In genomic region chr15:29914441-29915053, GRCh38 we compare ENCODE assay signal across 18 cellular contexts.
A peak's percentile ranks its signal among the peaks of the same experiment; 100 is the strongest.
DNase-seq lines count a peak whose midpoint lies in the region; ATAC-seq and TF ChIP-seq lines count a peak whose summit lies in the region.
"Had no signal": no experiment of that assay in that cellular context is flagged by ENCODE, and none has a peak within 500 bp of the region (broad histone marks: within the 10 kb centered on the region; RNA-seq: fewer than 3 reads in every experiment).

No MANE protein-coding gene starts in this region.

- H3K4me2 ChIP-seq in GM23338, result no peak overlapping the region

- peak overlapping the region; percentile 11; the same call in 1 of the 2 replicates for H2AFZ ChIP-seq in GM23338

- no peaks in the 10 kb centered on the region for H4K20me1 ChIP-seq in GM23338 (replicated peaks; ENCODE audit: insufficient read depth)

- no peak for DNase-seq in GM23338 (ENCODE audit: low spot score)
- peak; percentile 21 for DNase-seq in NCI-H82 treated with DMSO at 0.1 percent for 48 hours (lab: John Stamatoyannopoulos, UW; ENCODE audit: unreplicated experiment)
- peak; percentile 73 for DNase-seq in glutamatergic neuron
- no peak for DNase-seq in progenitor cell of endocrine pancreas (ENCODE audit: low spot score, unreplicated experiment)
- no peak for DNase-seq in activated naive CD4-positive, alpha-beta T cell treated with anti-CD3 and anti-CD28 coated beads, Interleukin-2, amount 50 U/mL, for 72 hours (ENCODE audit: low spot score in 2 of 2)
- no peak for DNase-seq in GM10266 (ENCODE audit: extremely low spot score)
- DNase-seq: activated CD4-positive, alpha-beta T cell treated with anti-CD3 and anti-CD28 coated beads, Interleukin-2, amount 10 ng/mL, durations not matched to agents 7 days and 5 days; activated naive CD4-positive, alpha-beta T cell treated with anti-CD3 and anti-CD28 coated beads, Interleukin-2, amount 10 ng/mL, durations not matched to agents 7 days and 5 days; activated T-cell treated with anti-CD3 and anti-CD28 coated beads for 4 hours; CD8-positive, alpha-beta memory T cell; effector CD4-positive, alpha-beta T cell; islet precursor cell; NCI-H187 treated with DMSO at 0.1 percent for 48 hours; RPMI8226 had no signal

- peaks cover 7% of the 10 kb centered on the region; the same call in 1 of the 2 replicates for H3K4me1 ChIP-seq in GM23338 (ENCODE audit: insufficient read depth)

- H3K4me1 Mint-ChIP-seq in GM23338 (peaks cover 31% of the 10 kb centered on the region), glutamatergic neuron (ENCODE audit: low read depth, unreplicated experiment) (peaks cover 48% of the 10 kb centered on the region), progenitor cell of endocrine pancreas (ENCODE audit: low read depth) (peaks cover 23% of the 10 kb centered on the region)
- H3K4me1 Mint-ChIP-seq: activated CD4-positive, alpha-beta T cell treated with anti-CD3 and anti-CD28 coated beads, Interleukin-2, amount 10 ng/mL, durations not matched to agents 7 days and 5 days; activated naive CD4-positive, alpha-beta T cell treated with anti-CD3 and anti-CD28 coated beads, Interleukin-2, amount 10 ng/mL, durations not matched to agents 7 days and 5 days; CD8-positive, alpha-beta memory T cell had no signal

- no peaks in the 10 kb centered on the region for H3K79me2 ChIP-seq in GM23338 (replicated peaks; ENCODE audit: insufficient read depth)

- no peak overlapping the region for H3K27ac Mint-ChIP-seq in GM23338
- H3K27ac Mint-ChIP-seq in glutamatergic neuron (ENCODE audit: unreplicated experiment), result peak overlapping the region; percentile 99
- H3K27ac Mint-ChIP-seq in progenitor cell of endocrine pancreas, result peak overlapping the region; percentile 57
- no peak overlapping the region for H3K27ac Mint-ChIP-seq in activated naive CD4-positive, alpha-beta T cell treated with anti-CD3 and anti-CD28 coated beads, Interleukin-2, amount 50 U/mL, for 72 hours
- H3K27ac Mint-ChIP-seq: activated CD4-positive, alpha-beta T cell treated with anti-CD3 and anti-CD28 coated beads, Interleukin-2, amount 10 ng/mL, durations not matched to agents 7 days and 5 days; activated naive CD4-positive, alpha-beta T cell treated with anti-CD3 and anti-CD28 coated beads, Interleukin-2, amount 10 ng/mL, durations not matched to agents 7 days and 5 days; CD8-positive, alpha-beta memory T cell had no signal

- ATAC-seq in GM23338, result peak; percentile 54
- no peak for ATAC-seq in activated naive CD4-positive, alpha-beta T cell treated with anti-CD3 and anti-CD28 coated beads, Interleukin-2, amount 50 U/mL, for 72 hours
- no peak for ATAC-seq in HG03571 (IDR thresholded peaks at IDR 0.05; ENCODE audit: unreplicated experiment)
- no peak for ATAC-seq in GM21529 (IDR thresholded peaks at IDR 0.05; ENCODE audit: unreplicated experiment)

- no peaks in the 10 kb centered on the region for H3F3A ChIP-seq in GM23338 (replicated peaks; ENCODE audit: low read depth)

- no peak for TF ChIP-seq CTCF in GM23338 (conservative IDR thresholded peaks at IDR 0.05; ENCODE audit: low read depth in 2 of 2)
- no peak for TF ChIP-seq CTCF in glutamatergic neuron (IDR thresholded peaks at IDR 0.05; ENCODE audit: partially characterized antibody, unreplicated experiment)
- TF ChIP-seq CTCF in progenitor cell of endocrine pancreas (IDR thresholded peaks at IDR 0.05; ENCODE audit: unreplicated experiment), result no peak
- TF ChIP-seq CTCF in GM10266 (IDR thresholded peaks at IDR 0.05; ENCODE audit: control insufficient read depth, insufficient read depth, low read depth, missing control alignments), result no peak

- H3K9me2 ChIP-seq in GM23338 (ENCODE audit: insufficient read depth), result no peaks in the 10 kb centered on the region; the same call in 1 of the 2 replicates

- H3K36me3 Mint-ChIP-seq in GM23338 (ENCODE audit: low read depth), result peaks cover 10% of the 10 kb centered on the region
- H3K36me3 Mint-ChIP-seq in glutamatergic neuron (ENCODE audit: unreplicated experiment), result no peaks in the 10 kb centered on the region
- no peaks in the 10 kb centered on the region for H3K36me3 Mint-ChIP-seq in progenitor cell of endocrine pancreas (ENCODE audit: insufficient read depth)
- H3K36me3 Mint-ChIP-seq in activated naive CD4-positive, alpha-beta T cell treated with anti-CD3 and anti-CD28 coated beads, Interleukin-2, amount 50 U/mL, for 72 hours, result peaks cover 12 to 16% of the 10 kb centered on the region in 2 donors
- H3K36me3 Mint-ChIP-seq: activated naive CD4-positive, alpha-beta T cell treated with anti-CD3 and anti-CD28 coated beads, Interleukin-2, amount 10 ng/mL, durations not matched to agents 7 days and 5 days; CD8-positive, alpha-beta memory T cell had no signal

- H3K27ac ChIP-seq in GM23338 (ENCODE audit: low read depth), result no peak overlapping the region
- H3K27ac ChIP-seq: neutrophil, vagina had no signal

- peaks cover 16% of the 10 kb centered on the region for H3K9me3 Mint-ChIP-seq in GM23338
- H3K9me3 Mint-ChIP-seq in glutamatergic neuron (ENCODE audit: unreplicated experiment), result peaks cover 18% of the 10 kb centered on the region
- peaks cover 8% of the 10 kb centered on the region for H3K9me3 Mint-ChIP-seq in progenitor cell of endocrine pancreas (ENCODE audit: low read depth)
- peaks cover 11 to 14% of the 10 kb centered on the region in 2 donors for H3K9me3 Mint-ChIP-seq in activated naive CD4-positive, alpha-beta T cell treated with anti-CD3 and anti-CD28 coated beads, Interleukin-2, amount 50 U/mL, for 72 hours

- no peak overlapping the region for H3K4me3 Mint-ChIP-seq in GM23338
- H3K4me3 Mint-ChIP-seq in glutamatergic neuron (ENCODE audit: unreplicated experiment), result peak overlapping the region; percentile 74
- H3K4me3 Mint-ChIP-seq in progenitor cell of endocrine pancreas (ENCODE audit: low read depth), result no peak overlapping the region
- H3K4me3 Mint-ChIP-seq: activated CD4-positive, alpha-beta T cell treated with anti-CD3 and anti-CD28 coated beads, Interleukin-2, amount 10 ng/mL, durations not matched to agents 7 days and 5 days; activated naive CD4-positive, alpha-beta T cell treated with anti-CD3 and anti-CD28 coated beads, Interleukin-2, amount 10 ng/mL, durations not matched to agents 7 days and 5 days; CD8-positive, alpha-beta memory T cell had no signal

- H3K27me3 Mint-ChIP-seq in GM23338 (ENCODE audit: insufficient read depth, low read depth, poor library complexity) (no peaks in the 10 kb centered on the region), glutamatergic neuron (ENCODE audit: unreplicated experiment) (peaks cover 12% of the 10 kb centered on the region), progenitor cell of endocrine pancreas (peaks cover 11% of the 10 kb centered on the region)

- no peaks in the 10 kb centered on the region for H3K27me3 ChIP-seq in GM23338 (ENCODE audit: insufficient read depth)
- H3K27me3 ChIP-seq: vagina had no signal

- H3K36me3 ChIP-seq in GM23338 (ENCODE audit: insufficient read depth), result peaks cover 6% of the 10 kb centered on the region; the same call in 1 of the 2 replicates
- H3K36me3 ChIP-seq: neutrophil, vagina had no signal

- no peak overlapping the region for H3K4me3 ChIP-seq in GM23338
- H3K4me3 ChIP-seq: vagina had no signal

TF ChIP-seq in GM23338, 12 proteins besides CTCF, POLR2A, EP300 and RAD21 (continues in another document):
- TF ChIP-seq EZH2 (IDR thresholded peaks at IDR 0.05; ENCODE audit: low read depth, unreplicated experiment) (no peak), JUNB (IDR thresholded peaks at IDR 0.05; ENCODE audit: unreplicated experiment) (no peak), CREB1 (CRISPR knock-in tag; IDR thresholded peaks at IDR 0.05; ENCODE audit: low read depth) (no peak), ZNF114 (CRISPR knock-in tag; IDR thresholded peaks at IDR 0.05) (no peak)

Comparison
In these comparisons a context has a peak if more than half of its experiments do, and no peak if none do; other contexts are left out.
1. DNase-seq: peak in NCI-H82 treated with DMSO at 0.1 percent for 48 hours (single experiment) and glutamatergic neuron (single experiment); none in GM23338 (single experiment), progenitor cell of endocrine pancreas (single experiment), activated naive CD4-positive, alpha-beta T cell treated with anti-CD3 and anti-CD28 coated beads, Interleukin-2, amount 50 U/mL, for 72 hours (0 of 2) and GM10266 (single experiment).
2. H3K27ac Mint-ChIP-seq: peak in glutamatergic neuron (single experiment) and progenitor cell of endocrine pancreas (single experiment); none in GM23338 (single experiment) and activated naive CD4-positive, alpha-beta T cell treated with anti-CD3 and anti-CD28 coated beads, Interleukin-2, amount 50 U/mL, for 72 hours (0 of 2).